1 cellular context compared by ENCODE assay signal in genomic region chr17:51097708-51098446, GRCh38.
TF ChIP-seq lines count a peak whose summit lies in the region.

No MANE protein-coding gene starts in this region.

TF ChIP-seq in HepG2, 621 proteins besides CTCF, POLR2A, EP300 and RAD21 (continued from another document and continues in another):
- TF ChIP-seq ZNF646 (CRISPR knock-in tag; IDR thresholded peaks at IDR 0.05), result no peak
- TF ChIP-seq CC2D1A (CRISPR knock-in tag; IDR thresholded peaks at IDR 0.05), result no peak
- TF ChIP-seq ZNF672 (CRISPR knock-in tag; IDR thresholded peaks at IDR 0.05), result no peak
- TF ChIP-seq NR1H2 (CRISPR knock-in tag; IDR thresholded peaks at IDR 0.05; ENCODE audit: borderline replicate concordance, low read depth), result no peak
- no peak for TF ChIP-seq TOE1 (CRISPR knock-in tag; IDR thresholded peaks at IDR 0.05)
- TF ChIP-seq ZNF768 (CRISPR knock-in tag; IDR thresholded peaks at IDR 0.05), result no peak
- TF ChIP-seq ZNF761 (CRISPR knock-in tag; conservative IDR thresholded peaks at IDR 0.05), result no peak
- TF ChIP-seq ZNF143 (CRISPR knock-in tag; IDR thresholded peaks at IDR 0.05), result no peak
- TF ChIP-seq ZBTB25 (CRISPR knock-in tag; IDR thresholded peaks at IDR 0.05), result no peak
- no peak for TF ChIP-seq ZNF232 (CRISPR knock-in tag; IDR thresholded peaks at IDR 0.05; ENCODE audit: borderline replicate concordance)
- TF ChIP-seq NPAS2 (CRISPR knock-in tag; IDR thresholded peaks at IDR 0.05; ENCODE audit: borderline replicate concordance), result no peak
- no peak for TF ChIP-seq ZNF83 (CRISPR knock-in tag; IDR thresholded peaks at IDR 0.05; ENCODE audit: borderline replicate concordance)
- TF ChIP-seq ZNF382 (CRISPR knock-in tag; IDR thresholded peaks at IDR 0.05; ENCODE audit: borderline replicate concordance), result no peak
- no peak for TF ChIP-seq ADNP (CRISPR knock-in tag; IDR thresholded peaks at IDR 0.05)
- 0 out of 2 replicates have a peak, but pooled peaks have one; percentile 48 for TF ChIP-seq HHEX (CRISPR knock-in tag; IDR thresholded peaks at IDR 0.05)
- peak; percentile 12; the same call in 1 of the 2 replicates for TF ChIP-seq ZNF788 (CRISPR knock-in tag; IDR thresholded peaks at IDR 0.05; ENCODE audit: borderline replicate concordance)
- no peak for TF ChIP-seq THRA (CRISPR knock-in tag; IDR thresholded peaks at IDR 0.05; ENCODE audit: borderline replicate concordance)
- no peak for TF ChIP-seq NR0B2 (CRISPR knock-in tag; IDR thresholded peaks at IDR 0.05)
- TF ChIP-seq AGO1 (IDR thresholded peaks at IDR 0.05; ENCODE audit: low read depth, low read length, poor library complexity, severe bottlenecking), result no peak
- 0 out of 2 replicates have a peak, but pooled peaks have one; percentile 16 for TF ChIP-seq ZNF556 (CRISPR knock-in tag; IDR thresholded peaks at IDR 0.05; ENCODE audit: borderline replicate concordance)
- no peak for TF ChIP-seq GMEB2 (CRISPR knock-in tag; IDR thresholded peaks at IDR 0.05; ENCODE audit: low read depth)
- TF ChIP-seq MXD3 (CRISPR knock-in tag; IDR thresholded peaks at IDR 0.05), result no peak
- no peak for TF ChIP-seq BRD4 (CRISPR knock-in tag; IDR thresholded peaks at IDR 0.05)
- TF ChIP-seq KDM3A (CRISPR knock-in tag; IDR thresholded peaks at IDR 0.05; ENCODE audit: low read depth), result no peak
- TF ChIP-seq ZSCAN5A (CRISPR knock-in tag; IDR thresholded peaks at IDR 0.05; ENCODE audit: borderline replicate concordance), result no peak
- 0 out of 2 replicates have a peak, but pooled peaks have one; percentile 35 for TF ChIP-seq MLX (CRISPR knock-in tag; IDR thresholded peaks at IDR 0.05)
- TF ChIP-seq KMT2B (CRISPR knock-in tag; IDR thresholded peaks at IDR 0.05), result no peak
- no peak for TF ChIP-seq ZNF75D (CRISPR knock-in tag; IDR thresholded peaks at IDR 0.05; ENCODE audit: borderline replicate concordance)
- peak; percentile 25; the same call in 1 of the 2 replicates for TF ChIP-seq BHLHE40 (IDR thresholded peaks at IDR 0.05; ENCODE audit: low read length)
- TF ChIP-seq ZNF101 (CRISPR knock-in tag; IDR thresholded peaks at IDR 0.05; ENCODE audit: borderline replicate concordance, low read depth), result no peak
- no peak for TF ChIP-seq ZNF839 (CRISPR knock-in tag; IDR thresholded peaks at IDR 0.05; ENCODE audit: borderline replicate concordance)
- TF ChIP-seq NKX3-1 (CRISPR knock-in tag; IDR thresholded peaks at IDR 0.05), result no peak
- no peak for TF ChIP-seq ELF3 (CRISPR knock-in tag; IDR thresholded peaks at IDR 0.05)
- TF ChIP-seq ZNF704 (CRISPR knock-in tag; IDR thresholded peaks at IDR 0.05; ENCODE audit: borderline replicate concordance), result no peak
- TF ChIP-seq TFAP4 (IDR thresholded peaks at IDR 0.05; ENCODE audit: borderline replicate concordance, low read depth), result no peak
- no peak for TF ChIP-seq ZNF24 (IDR thresholded peaks at IDR 0.05)
- no peak for TF ChIP-seq ZNF644 (CRISPR knock-in tag; IDR thresholded peaks at IDR 0.05; ENCODE audit: low read depth)
- no peak for TF ChIP-seq ZNF883 (CRISPR knock-in tag; IDR thresholded peaks at IDR 0.05; ENCODE audit: not compliant biosample characterization)
- TF ChIP-seq MEF2D (CRISPR knock-in tag; IDR thresholded peaks at IDR 0.05), result no peak
- no peak for TF ChIP-seq TEF (CRISPR knock-in tag; IDR thresholded peaks at IDR 0.05)
- no peak for TF ChIP-seq ZNF605 (CRISPR knock-in tag; IDR thresholded peaks at IDR 0.05)
- TF ChIP-seq RBFOX2 (IDR thresholded peaks at IDR 0.05; ENCODE audit: low read depth, low read length), result no peak
- no peak for TF ChIP-seq ZFP82 (CRISPR knock-in tag; IDR thresholded peaks at IDR 0.05; ENCODE audit: borderline replicate concordance)
- no peak for TF ChIP-seq FOXK2 (IDR thresholded peaks at IDR 0.05)
- TF ChIP-seq CENPX (CRISPR knock-in tag; IDR thresholded peaks at IDR 0.05), result no peak
- TF ChIP-seq ZBTB10 (CRISPR knock-in tag; IDR thresholded peaks at IDR 0.05; ENCODE audit: borderline replicate concordance), result no peak
- TF ChIP-seq ZNF879 (CRISPR knock-in tag; IDR thresholded peaks at IDR 0.05), result no peak
